Comparison of ENCODE assay signal across 13 cellular contexts in the genomic region with DNA sequence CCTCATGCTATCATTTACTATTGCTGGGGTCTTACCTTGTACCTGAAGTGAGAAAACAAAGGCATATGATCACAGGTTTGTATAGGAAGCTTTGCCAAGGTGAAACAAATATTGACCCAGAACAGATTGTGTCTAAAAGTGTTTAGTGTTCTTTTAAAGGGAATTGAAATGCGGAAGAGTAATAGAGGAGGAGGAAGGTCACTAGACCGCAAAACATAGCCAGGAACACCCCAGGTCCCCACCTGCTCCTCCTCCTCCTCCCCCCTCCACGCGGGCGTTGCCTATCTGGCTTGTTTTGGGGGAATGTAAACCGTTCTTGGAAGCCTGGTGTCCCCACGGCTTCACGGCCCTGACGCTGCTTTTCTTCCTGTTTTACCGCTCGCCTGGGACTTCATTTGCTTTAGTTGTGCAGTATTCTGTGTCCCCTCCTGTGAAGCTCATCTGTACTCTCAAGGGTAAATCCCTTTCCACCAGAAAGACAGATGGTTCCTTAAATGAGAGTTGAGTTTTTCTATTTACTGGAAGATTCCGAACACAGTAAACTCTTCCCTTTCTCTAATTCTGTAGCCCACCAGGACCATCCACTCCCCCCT.
DNase-seq lines count a peak whose midpoint lies in the region; ATAC-seq and TF ChIP-seq lines count a peak whose summit lies in the region.
"Had no signal": no experiment of that assay in that cellular context is flagged by ENCODE, and none has a peak within 500 bp of the region (broad histone marks: within the 10 kb centered on the region; RNA-seq: fewer than 3 reads in every experiment).

No MANE protein-coding gene starts in this region.

- peaks cover 0 to 8% (median 4%) of the 10 kb centered on the region in 3 donors for H3K4me1 Mint-ChIP-seq in T-cell

- TF ChIP-seq POLR2A in body of pancreas (IDR thresholded peaks at IDR 0.05) (no peak), prostate gland (IDR thresholded peaks at IDR 0.05) (no peak)

- peaks cover 0 to 4% (median 4%) of the 10 kb centered on the region in 3 donors for H3K9me3 Mint-ChIP-seq in T-cell

- in situ Hi-C loops in GM13977 (cut with MboI; ENCODE audit: low pct_unique_long_range_greater_than_20kb, low sequenced_read_pairs, unreplicated experiment), result no loop called here

- peaks cover 0 to 11% (median 0%) of the 10 kb centered on the region in 3 donors for H3K9me3 ChIP-seq in body of pancreas
- no peaks in the 10 kb centered on the region for H3K9me3 ChIP-seq in prostate gland

- DNase-seq in MV-4-11 (lab: John Stamatoyannopoulos, UW) (peak; percentile 55), body of pancreas (peak in 2 of 4 donors; percentile 13 to 23), prostate gland (ENCODE audit: low spot score) (peak; percentile 86), GM13977 (ENCODE audit: low spot score) (no peak), T-cell (no peak), foreskin fibroblast (no peak), globus pallidus (ENCODE audit: low spot score) (no peak)
- DNase-seq: DND-41; heart left ventricle; NCI-H446; stimulated activated naive CD4-positive, alpha-beta T cell had no signal

- no peaks in the 10 kb centered on the region for H3K36me3 Mint-ChIP-seq in T-cell

- H3K36me3 ChIP-seq in body of pancreas (replicated peaks in 1 of 2; ENCODE audit: insufficient read depth in 1 of 2, low read depth in 2 of 2) (no peaks in the 10 kb centered on the region), prostate gland (no peaks in the 10 kb centered on the region)
- H3K36me3 ChIP-seq: heart left ventricle had no signal

- no peak overlapping the region for H3K27ac Mint-ChIP-seq in T-cell
- H3K27ac Mint-ChIP-seq: activated T-helper 17 cell treated with anti-CD3 and anti-CD28 coated beads, Interleukin-2, amount 50 U/mL, for 72 hours had no signal

- ATAC-seq in GM19395 (IDR thresholded peaks at IDR 0.05; ENCODE audit: unreplicated experiment), result peak; percentile 57
- ATAC-seq in body of pancreas, result peak; percentile 36
- no peak for ATAC-seq in T-cell (replicated peaks in 1 of 4)
- ATAC-seq: activated T-helper 17 cell treated with anti-CD3 and anti-CD28 coated beads, Interleukin-2, amount 50 U/mL, for 72 hours had no signal

- peak overlapping the region in 2 of 4 donors; percentile 32 to 59 for H3K27ac ChIP-seq in body of pancreas
- peak overlapping the region; percentile 76 to 91 for H3K27ac ChIP-seq in prostate gland
- H3K27ac ChIP-seq: heart left ventricle had no signal

- H3K27me3 Mint-ChIP-seq in T-cell, result peaks cover 39 to 54% of the 10 kb centered on the region in 2 donors

- 10 to 18% methylated on average over 12 of the region's 12 CpGs for WGBS in body of pancreas, 2 donors
- WGBS in prostate gland, result 12% methylated on average over 12 of the region's 12 CpGs

- POLR2A ChIA-PET in T-cell (lab: Charles Lee), result no interaction called here

- H3K4me1 ChIP-seq in body of pancreas, result peaks cover 17% of the 10 kb centered on the region
- H3K4me1 ChIP-seq in prostate gland (replicated peaks), result peaks cover 11% of the 10 kb centered on the region
- H3K4me1 ChIP-seq: heart left ventricle had no signal

- TF ChIP-seq CTCF in body of pancreas (IDR thresholded peaks at IDR 0.05), result no peak
- no peak for TF ChIP-seq CTCF in prostate gland (IDR thresholded peaks at IDR 0.05)
- no peak for TF ChIP-seq CTCF in GM13977 (IDR thresholded peaks at IDR 0.05; ENCODE audit: extremely low read depth, insufficient read depth, missing control alignments)
- TF ChIP-seq CTCF in foreskin fibroblast (IDR thresholded peaks at IDR 0.05; ENCODE audit: low read depth, low read length), result no peak

- H3K4me3 ChIP-seq in body of pancreas (no peak overlapping the region), prostate gland (no peak overlapping the region), foreskin fibroblast (ENCODE audit: low read depth in 1 of 2, low read length in 2 of 2) (no peak overlapping the region)
- H3K4me3 ChIP-seq: heart left ventricle had no signal

- intact Hi-C loops in body of pancreas (cut with DNase I) (no loop called here), prostate gland (cut with DNase I) (no loop called here)

- no peaks in the 10 kb centered on the region for H3K27me3 ChIP-seq in body of pancreas
- no peaks in the 10 kb centered on the region for H3K27me3 ChIP-seq in prostate gland (replicated peaks; ENCODE audit: insufficient read depth)

- CTCF ChIA-PET in T-cell (lab: Charles Lee), result no interaction called here

- H3K4me3 Mint-ChIP-seq in T-cell, result no peak overlapping the region
- H3K4me3 Mint-ChIP-seq: activated T-helper 17 cell treated with anti-CD3 and anti-CD28 coated beads, Interleukin-2, amount 50 U/mL, for 72 hours had no signal

Comparison
In these comparisons a context has a peak if more than half of its experiments do, and no peak if none do; other contexts are left out.
1. ATAC-seq: peak in GM19395 (single experiment) and body of pancreas (single experiment); none in T-cell (0 of 4).
2. DNase-seq: peak in MV-4-11 (single experiment) and prostate gland (single experiment); none in GM13977 (single experiment), T-cell (0 of 34), foreskin fibroblast (0 of 2) and globus pallidus (single experiment).